ENCODE assay signal across 8 cellular contexts in genomic region chr17:16583781-16584180, GRCh38.
DNase-seq lines count a peak whose midpoint lies in the region; ATAC-seq and TF ChIP-seq lines count a peak whose summit lies in the region.

No MANE protein-coding gene starts in this region.

- peak overlapping the region in 1 of 2 experiments; percentile 68; a peak in 3 of 4 replicates for H3K4me3 ChIP-seq in DND-41 (ENCODE audit: low read depth in 1 of 2, low read length in 2 of 2)
- no peak overlapping the region for H3K4me3 ChIP-seq in SU-DHL-6 (ENCODE audit: insufficient read depth, low read length, poor library complexity, severe bottlenecking)
- H3K4me3 ChIP-seq in rectal smooth muscle tissue (ENCODE audit: low read length) = peak overlapping the region; percentile 71

- H3K4me1 Mint-ChIP-seq in effector memory CD8-positive, alpha-beta T cell (ENCODE audit: low read depth in 2 of 2) = peaks cover 11 to 15% of the 10 kb centered on the region in 2 donors

- H3K27me3 Mint-ChIP-seq in effector memory CD8-positive, alpha-beta T cell = peaks cover 23 to 41% of the 10 kb centered on the region in 2 donors

- H3K27me3 ChIP-seq in DND-41 (ENCODE audit: insufficient read depth, low read length, poor library complexity) (no peaks in the 10 kb centered on the region), SU-DHL-6 (ENCODE audit: low read length) (no peaks in the 10 kb centered on the region), rectal smooth muscle tissue (ENCODE audit: control insufficient read depth, insufficient read depth, low read length) (no peaks in the 10 kb centered on the region)

- no peaks in the 10 kb centered on the region for H3K36me3 Mint-ChIP-seq in effector memory CD8-positive, alpha-beta T cell (ENCODE audit: insufficient read depth)

- peak overlapping the region; percentile 74 to 80 for H3K4me3 Mint-ChIP-seq in effector memory CD8-positive, alpha-beta T cell

- H2AFZ ChIP-seq in DND-41 (ENCODE audit: low read depth, low read length) = peak overlapping the region; percentile 96
- H2AFZ ChIP-seq in SU-DHL-6 (ENCODE audit: low read depth, low read length, severe bottlenecking) = peak overlapping the region; percentile 93

- H3K4me1 ChIP-seq in DND-41 (ENCODE audit: insufficient read depth, low read length) (peaks cover 23% of the 10 kb centered on the region), rectal smooth muscle tissue (ENCODE audit: control insufficient read depth, insufficient read depth, low read length) (peaks cover 5% of the 10 kb centered on the region)

- H3F3A ChIP-seq in SU-DHL-6 (ENCODE audit: insufficient read depth) = no peaks in the 10 kb centered on the region

- H3K4me2 ChIP-seq in DND-41 (ENCODE audit: insufficient read depth, low read length) (peak overlapping the region; percentile 90), SU-DHL-6 (ENCODE audit: low read depth, low read length, poor library complexity, severe bottlenecking) (peak overlapping the region; percentile 59)

- peak overlapping the region in 1 of 2 donors; percentile 51 for H3K27ac Mint-ChIP-seq in effector memory CD8-positive, alpha-beta T cell

- H3K9ac ChIP-seq in DND-41 (ENCODE audit: low read depth, low read length) (peak overlapping the region; percentile 49), SU-DHL-6 (ENCODE audit: low read length) (0 out of 2 replicates have a peak overlapping the region, but pooled peaks have one; percentile 42), rectal smooth muscle tissue (ENCODE audit: low read length) (no peak overlapping the region)

- no peaks in the 10 kb centered on the region for H3K36me3 ChIP-seq in DND-41 (ENCODE audit: insufficient read depth, low read length)
- H3K36me3 ChIP-seq in SU-DHL-6 (ENCODE audit: low read length) = no peaks in the 10 kb centered on the region
- H3K36me3 ChIP-seq in rectal smooth muscle tissue (ENCODE audit: control insufficient read depth, insufficient read depth, low read length) = no peaks in the 10 kb centered on the region

- TF ChIP-seq CTCF in DND-41 (IDR thresholded peaks at IDR 0.05; ENCODE audit: borderline replicate concordance, extremely low read depth, low read length, poor library complexity, severe bottlenecking) = no peak
- TF ChIP-seq CTCF in SU-DHL-6 (IDR thresholded peaks at IDR 0.05; ENCODE audit: insufficient read depth, low read length, poor library complexity, severe bottlenecking) = no peak

- H3K9me3 Mint-ChIP-seq in effector memory CD8-positive, alpha-beta T cell = no peaks in the 10 kb centered on the region

- no peaks in the 10 kb centered on the region for H3K9me3 ChIP-seq in DND-41 (ENCODE audit: insufficient read depth, low read length, severe bottlenecking)
- H3K9me3 ChIP-seq in SU-DHL-6 (ENCODE audit: insufficient read depth, low read length) = no peaks in the 10 kb centered on the region

- no peaks in the 10 kb centered on the region for H3K9me2 ChIP-seq in SU-DHL-6 (replicated peaks; ENCODE audit: insufficient read depth, low read length)

- CTCF ChIA-PET in HEK293T (lab: Yijun Ruan, JAX) = no interaction called here

- no peak overlapping the region; the same call in 1 of the 2 replicates for H3K27ac ChIP-seq in DND-41 (ENCODE audit: low read length)
- H3K27ac ChIP-seq in SU-DHL-6 (ENCODE audit: low read depth, low read length) = no peak overlapping the region
- H3K27ac ChIP-seq in rectal smooth muscle tissue (ENCODE audit: low read depth, low read length) = no peak overlapping the region

- POLR2A ChIA-PET in HEK293T (lab: Yijun Ruan, JAX) = interaction anchor here (0.9 to 1.0 kb wide), 2 partner anchors 48 kb away, joined by 3 read pairs; no protein-coding TSS in a partner anchor

- H3K79me2 ChIP-seq in DND-41 (ENCODE audit: insufficient read depth, low read length) (no peaks in the 10 kb centered on the region), SU-DHL-6 (ENCODE audit: insufficient read depth, low read length) (no peaks in the 10 kb centered on the region)

- ATAC-seq in DND-41 (ENCODE audit: insufficient read depth, low read depth) (peak; percentile 23; the same call in 2 of the 3 replicates), HG03342 (IDR thresholded peaks at IDR 0.05; ENCODE audit: unreplicated experiment) (no peak)
- ATAC-seq in effector memory CD8-positive, alpha-beta T cell (replicated peaks) = peak; percentile 1

- DNase-seq in DND-41 (peak; percentile 15), NCI-H82 treated with DMSO at 0.1 percent for 48 hours (lab: John Stamatoyannopoulos, UW; ENCODE audit: unreplicated experiment) (no peak), NCI-H1436 (lab: John Stamatoyannopoulos, UW) (no peak), HEK293T (ENCODE audit: extremely low spot score) (no peak)
- DNase-seq in effector memory CD8-positive, alpha-beta T cell = no peak

- H4K20me1 ChIP-seq in DND-41 (ENCODE audit: insufficient read depth, low read length) (no peaks in the 10 kb centered on the region), SU-DHL-6 (ENCODE audit: low read depth, low read length) (no peaks in the 10 kb centered on the region)

TF ChIP-seq in HEK293T, 16 proteins besides CTCF, POLR2A, EP300 and RAD21:
- TF ChIP-seq FOXM1 (IDR thresholded peaks at IDR 0.05; ENCODE audit: borderline replicate concordance) (no peak), ELF4 (IDR thresholded peaks at IDR 0.05) (no peak), TARDBP (IDR thresholded peaks at IDR 0.05) (no peak), SP1 (IDR thresholded peaks at IDR 0.05) (no peak), CTBP1 (IDR thresholded peaks at IDR 0.05; ENCODE audit: borderline replicate concordance) (no peak), L3MBTL2 (conservative IDR thresholded peaks at IDR 0.05) (no peak), LEF1 (IDR thresholded peaks at IDR 0.05; ENCODE audit: borderline replicate concordance) (no peak), ZNF384 (IDR thresholded peaks at IDR 0.05) (no peak), NFRKB (IDR thresholded peaks at IDR 0.05) (no peak), HDGF (IDR thresholded peaks at IDR 0.05; ENCODE audit: borderline replicate concordance) (no peak), ARNT (IDR thresholded peaks at IDR 0.05) (no peak), PKNOX1 (IDR thresholded peaks at IDR 0.05) (no peak), FOXA1 (IDR thresholded peaks at IDR 0.05) (no peak), SUZ12 (IDR thresholded peaks at IDR 0.05) (no peak), BHLHE40 (IDR thresholded peaks at IDR 0.05; ENCODE audit: borderline replicate concordance) (no peak), FOXK2 (IDR thresholded peaks at IDR 0.05) (no peak)
